ENCODE assay signal across 8 cellular contexts in the genomic region with DNA sequence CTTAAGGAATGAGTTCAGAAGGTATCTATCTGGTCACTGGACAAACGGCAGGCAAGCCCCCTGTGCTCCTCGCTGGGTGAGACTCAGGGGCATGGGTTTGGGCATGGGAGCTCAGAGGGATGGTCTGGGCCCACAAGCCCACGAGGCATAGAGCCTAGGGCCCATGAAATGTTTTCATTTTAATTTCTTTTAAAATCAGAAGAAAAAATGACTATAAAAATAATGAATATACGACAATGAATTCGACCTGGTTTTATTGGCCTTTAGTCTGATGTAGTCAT.
DNase-seq lines count a peak whose midpoint lies in the region; ATAC-seq, FAIRE-seq and TF ChIP-seq lines count a peak whose summit lies in the region.

No MANE protein-coding gene starts in this region.

- peaks cover 53 to 57% of the 10 kb centered on the region in 2 donors for H3K4me1 ChIP-seq in kidney (ENCODE audit: control insufficient read depth in 1 of 2, insufficient read depth in 1 of 2, low read depth in 1 of 2, low read length in 2 of 2)

- no peak for ATAC-seq in GM18873 (IDR thresholded peaks at IDR 0.05; ENCODE audit: low FRiP score, unreplicated experiment)

- no peak for DNase-seq in T-helper 2 cell treated with Interferon-gamma antibody and Interleukin-4, amounts not matched to agents 5 μg/mL and 100 μg/mL, for 36 hours (ENCODE audit: low spot score)
- no peak for DNase-seq in T-helper 2 cell
- DNase-seq in activated T-helper 2 cell treated with anti-CD3 and anti-CD28 coated beads, Interferon-gamma antibody, Interleukin-2, Interleukin-4, amounts not matched to agents 10 μg/mL and 5 μg/mL and 100 μg/mL, durations not matched to agents 14 hours and 24 hours and 36 hours (ENCODE audit: low spot score): no peak
- peak; percentile 44 for DNase-seq in kidney
- no peak for DNase-seq in substantia nigra (lab: John Stamatoyannopoulos, UW)
- no peak for DNase-seq in HPDE6-E6E7 (ENCODE audit: extremely low spot score)
- no peak for DNase-seq in GM10266 (ENCODE audit: extremely low spot score)

- H3K36me3 Mint-ChIP-seq in T-helper 2 cell treated with Interferon-gamma antibody and Interleukin-4, amounts not matched to agents 5 μg/mL and 100 μg/mL, for 36 hours (ENCODE audit: low read depth): peaks cover 4% of the 10 kb centered on the region
- H3K36me3 Mint-ChIP-seq in activated T-helper 2 cell treated with anti-CD3 and anti-CD28 coated beads, Interferon-gamma antibody, Interleukin-2, Interleukin-4, amounts not matched to agents 10 μg/mL and 5 μg/mL and 100 μg/mL, durations not matched to agents 14 hours and 24 hours and 36 hours (ENCODE audit: low read depth): peaks cover 2% of the 10 kb centered on the region

- H3K4me3 ChIP-seq in kidney (ENCODE audit: low read length in 2 of 2): peak overlapping the region; percentile 43 to 68

- H3K9me3 ChIP-seq in kidney (ENCODE audit: control insufficient read depth in 1 of 2, low read length in 2 of 2): no peaks in the 10 kb centered on the region

- peak overlapping the region; percentile 85 to 88 for H3K9ac ChIP-seq in kidney (ENCODE audit: low read length in 2 of 2)

- peak overlapping the region; percentile 97 for H3K27ac Mint-ChIP-seq in T-helper 2 cell treated with Interferon-gamma antibody and Interleukin-4, amounts not matched to agents 5 μg/mL and 100 μg/mL, for 36 hours
- peak overlapping the region; percentile 95 for H3K27ac Mint-ChIP-seq in activated T-helper 2 cell treated with anti-CD3 and anti-CD28 coated beads, Interferon-gamma antibody, Interleukin-2, Interleukin-4, amounts not matched to agents 10 μg/mL and 5 μg/mL and 100 μg/mL, durations not matched to agents 14 hours and 24 hours and 36 hours

- FAIRE-seq in kidney (lab: Jason Lieb, UNC): no peak

- H3K27me3 Mint-ChIP-seq in T-helper 2 cell treated with Interferon-gamma antibody and Interleukin-4, amounts not matched to agents 5 μg/mL and 100 μg/mL, for 36 hours (ENCODE audit: low read depth): no peaks in the 10 kb centered on the region
- no peaks in the 10 kb centered on the region for H3K27me3 Mint-ChIP-seq in activated T-helper 2 cell treated with anti-CD3 and anti-CD28 coated beads, Interferon-gamma antibody, Interleukin-2, Interleukin-4, amounts not matched to agents 10 μg/mL and 5 μg/mL and 100 μg/mL, durations not matched to agents 14 hours and 24 hours and 36 hours (ENCODE audit: low read depth)

- peaks cover 35% of the 10 kb centered on the region for H3K4me1 Mint-ChIP-seq in T-helper 2 cell treated with Interferon-gamma antibody and Interleukin-4, amounts not matched to agents 5 μg/mL and 100 μg/mL, for 36 hours (ENCODE audit: low read depth)
- peaks cover 35% of the 10 kb centered on the region for H3K4me1 Mint-ChIP-seq in activated T-helper 2 cell treated with anti-CD3 and anti-CD28 coated beads, Interferon-gamma antibody, Interleukin-2, Interleukin-4, amounts not matched to agents 10 μg/mL and 5 μg/mL and 100 μg/mL, durations not matched to agents 14 hours and 24 hours and 36 hours (ENCODE audit: low read depth)

- no peaks in the 10 kb centered on the region for H3K9me3 Mint-ChIP-seq in T-helper 2 cell treated with Interferon-gamma antibody and Interleukin-4, amounts not matched to agents 5 μg/mL and 100 μg/mL, for 36 hours
- no peaks in the 10 kb centered on the region for H3K9me3 Mint-ChIP-seq in activated T-helper 2 cell treated with anti-CD3 and anti-CD28 coated beads, Interferon-gamma antibody, Interleukin-2, Interleukin-4, amounts not matched to agents 10 μg/mL and 5 μg/mL and 100 μg/mL, durations not matched to agents 14 hours and 24 hours and 36 hours

- peak overlapping the region; percentile 92 for H3K4me3 Mint-ChIP-seq in T-helper 2 cell treated with Interferon-gamma antibody and Interleukin-4, amounts not matched to agents 5 μg/mL and 100 μg/mL, for 36 hours
- peak overlapping the region; percentile 84 for H3K4me3 Mint-ChIP-seq in activated T-helper 2 cell treated with anti-CD3 and anti-CD28 coated beads, Interferon-gamma antibody, Interleukin-2, Interleukin-4, amounts not matched to agents 10 μg/mL and 5 μg/mL and 100 μg/mL, durations not matched to agents 14 hours and 24 hours and 36 hours (ENCODE audit: low read depth)

- TF ChIP-seq CTCF in kidney (IDR thresholded peaks at IDR 0.05; ENCODE audit: borderline replicate concordance, extremely low read depth, insufficient read depth): no peak
- no peak for TF ChIP-seq CTCF in GM10266 (IDR thresholded peaks at IDR 0.05; ENCODE audit: control insufficient read depth, insufficient read depth, low read depth, missing control alignments)

- H3K36me3 ChIP-seq in kidney (ENCODE audit: control insufficient read depth in 1 of 2, insufficient read depth in 2 of 2, low read length in 2 of 2): no peaks in the 10 kb centered on the region

- H3K27ac ChIP-seq in kidney (ENCODE audit: low read depth in 2 of 2, low read length in 2 of 2) (peak overlapping the region; percentile 95 to 98), substantia nigra (ENCODE audit: low read depth, low read length, poor library complexity, severe bottlenecking) (peak overlapping the region; percentile 100)

- intact Hi-C loops in activated T-helper 2 cell treated with anti-CD3 and anti-CD28 coated beads, Interferon-gamma antibody, Interleukin-2, Interleukin-4, amounts not matched to agents 10 μg/mL and 5 μg/mL and 100 μg/mL, durations not matched to agents 14 hours and 24 hours and 36 hours (cut with micrococcal nuclease): loop anchor here (2.0 kb wide), 1 partner anchor 18 kb away; no protein-coding TSS in a partner anchor
- intact Hi-C loops in kidney (cut with DNase I): no loop called here
